In the genomic region with DNA sequence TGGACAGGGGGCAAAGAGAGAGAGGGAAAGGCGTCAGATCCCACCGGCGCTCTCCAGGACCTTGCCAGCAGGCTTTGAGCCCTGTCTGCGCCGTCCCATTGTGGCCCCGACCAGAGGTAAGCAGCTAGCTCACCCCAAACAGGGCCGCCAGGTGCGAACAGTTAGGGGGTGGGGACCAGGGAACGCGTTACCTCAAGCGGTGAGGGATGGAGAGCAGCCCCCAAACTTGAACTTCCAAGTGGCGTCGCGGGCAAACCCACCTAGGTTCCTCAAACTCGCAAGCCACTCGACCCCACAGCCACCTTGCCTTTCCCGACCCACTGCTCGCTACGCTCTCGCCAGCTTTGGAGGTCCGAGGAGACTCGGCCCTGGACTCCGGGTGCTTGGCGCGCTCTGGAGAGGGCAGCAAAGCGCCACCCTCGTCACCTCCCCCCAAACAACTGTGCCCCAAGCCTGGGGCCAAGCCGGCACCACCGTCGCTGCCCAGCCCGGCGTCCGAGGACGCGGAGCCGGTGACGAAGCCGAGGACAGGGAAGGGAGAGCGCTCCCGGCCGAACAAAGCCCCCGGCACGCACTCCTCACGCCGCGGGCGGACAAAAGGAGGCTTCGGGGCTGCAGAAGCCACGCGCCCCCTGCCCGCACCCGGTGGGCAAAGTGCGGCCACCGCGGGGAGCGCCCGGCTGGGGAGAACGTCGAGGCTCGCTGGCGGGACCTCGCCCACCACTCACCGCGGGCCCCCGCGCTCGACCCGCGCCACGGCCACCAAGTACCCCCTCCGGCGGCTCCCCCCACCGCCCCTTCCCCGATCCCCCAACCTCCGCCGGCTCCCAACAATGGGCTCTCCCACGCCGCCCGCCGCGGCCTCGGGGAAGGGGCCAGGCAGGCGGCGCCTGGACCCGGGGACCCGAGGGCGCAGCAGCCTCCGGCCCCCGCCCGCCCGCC, we compare ENCODE assay signal across 8 cellular contexts. TPM values are rescaled to one million over a fixed set of nuclear protein-coding genes. Genes with fewer than 3 reads are reported as not detected.
A peak's percentile ranks its signal among the peaks of the same experiment; 100 is the strongest.
DNase-seq lines count a peak whose midpoint lies in the region; ATAC-seq lines count a peak whose summit lies in the region.

No MANE protein-coding gene starts in this region.

- H3K36me3 ChIP-seq in duodenal mucosa (ENCODE audit: control insufficient read depth in 1 of 2, insufficient read depth in 2 of 2, low read length in 2 of 2) = peaks cover 21 to 28% of the 10 kb centered on the region in 2 donors

- H3K27ac ChIP-seq in duodenal mucosa (ENCODE audit: low read depth, low read length) = no peak overlapping the region

- H3K4me3 ChIP-seq in duodenal mucosa (ENCODE audit: low read depth in 1 of 2, low read length in 2 of 2) (peak overlapping the region; percentile 81 to 88), mononuclear cell (ENCODE audit: low read length) (peak overlapping the region; percentile 45)

- ATAC-seq in Right ventricle myocardium superior (ENCODE audit: poor library complexity) (peak; percentile 1), Right ventricle myocardium inferior (no peak), GM18519 (IDR thresholded peaks at IDR 0.05; ENCODE audit: low FRiP score, unreplicated experiment) (no peak)

- no peaks in the 10 kb centered on the region for H3K9me3 ChIP-seq in duodenal mucosa (ENCODE audit: control insufficient read depth in 1 of 2, low read length in 2 of 2)
- no peaks in the 10 kb centered on the region for H3K9me3 ChIP-seq in mononuclear cell (ENCODE audit: low read depth, low read length)

- DNase-seq in Right ventricle myocardium superior (peak; percentile 57), Right ventricle myocardium inferior (ENCODE audit: missing footprints) (no peak), RPMI7951 (ENCODE audit: low read depth) (peak; percentile 26), HCEC 1CT (no peak), NCI-H2227 treated with DMSO at 0.1 percent for 48 hours (lab: John Stamatoyannopoulos, UW) (no peak)

- H3K4me1 ChIP-seq in duodenal mucosa (ENCODE audit: control insufficient read depth in 1 of 2, insufficient read depth in 2 of 2, low read length in 2 of 2) (peaks cover 61 to 62% of the 10 kb centered on the region in 2 donors), mononuclear cell (ENCODE audit: insufficient read depth, low read length) (peaks cover 63% of the 10 kb centered on the region)

- no peaks in the 10 kb centered on the region for H3K27me3 ChIP-seq in duodenal mucosa (ENCODE audit: control insufficient read depth in 1 of 2, insufficient read depth in 2 of 2, low read length in 2 of 2)
- no peaks in the 10 kb centered on the region for H3K27me3 ChIP-seq in mononuclear cell (ENCODE audit: insufficient read depth, low read length)

- intact Hi-C loops in Right ventricle myocardium superior (cut with DNase I) = loop anchor here (5.0 to 10.0 kb wide), 5 partner anchors 98 to 330 kb away; a partner anchor contains a TSS
- intact Hi-C loops in Right ventricle myocardium inferior (cut with DNase I) = loop anchor here (5.0 to 10.0 kb wide), 3 partner anchors 180 to 330 kb away; no protein-coding TSS in a partner anchor

- H3K9ac ChIP-seq in duodenal mucosa (ENCODE audit: low read depth in 1 of 2, low read length in 2 of 2) = peak overlapping the region; percentile 58 to 72

RNA-seq across cellular contexts. Expression of a gene that starts 1.0 kb away (rescaled TPM):
- total RNA-seq in Right ventricle myocardium superior (49.1 TPM), Right ventricle myocardium inferior (53.6 TPM), mononuclear cell (20.8 TPM)
- 21.1 and 26.0 TPM in 2 replicates for total RNA-seq in RPMI7951 (2014; rRNA removed; shearing (Covaris generic))

Comparison
In these comparisons a context has a peak if more than half of its experiments do, and no peak if none do; other contexts are left out.
1. DNase-seq: peak in Right ventricle myocardium superior (single experiment) and RPMI7951 (single experiment); none in Right ventricle myocardium inferior (single experiment), HCEC 1CT (single experiment) and NCI-H2227 treated with DMSO at 0.1 percent for 48 hours (single experiment).